1 cellular context compared by ENCODE assay signal in genomic region chr9:70829591-70830265, GRCh38.
TF ChIP-seq lines count a peak whose summit lies in the region.

No MANE protein-coding gene starts in this region.

TF ChIP-seq in WTC11, 78 proteins besides CTCF, POLR2A, EP300 and RAD21 (continued from another document):
- TF ChIP-seq ERG (CRISPR knock-in tag; IDR thresholded peaks at IDR 0.05) (no peak), E2F5 (CRISPR knock-in tag; IDR thresholded peaks at IDR 0.05) (no peak), TEAD1 (CRISPR knock-in tag; IDR thresholded peaks at IDR 0.05) (no peak), GRHL2 (CRISPR knock-in tag; IDR thresholded peaks at IDR 0.05; ENCODE audit: insufficient replicate concordance, severe bottlenecking) (no peak), GABPB1 (CRISPR knock-in tag; IDR thresholded peaks at IDR 0.05) (no peak), MAX (CRISPR knock-in tag; IDR thresholded peaks at IDR 0.05) (no peak), MLX (CRISPR knock-in tag; IDR thresholded peaks at IDR 0.05) (no peak)
TF ChIP-seq in WTC11: peak in this region for 0.
